Comparison of ENCODE assay signal across 13 cellular contexts in genomic region chr3:152621006-152621868, GRCh38.
DNase-seq lines count a peak whose midpoint lies in the region; ATAC-seq and TF ChIP-seq lines count a peak whose summit lies in the region.
"Had no signal": no experiment of that assay in that cellular context is flagged by ENCODE, and none has a peak within 500 bp of the region (broad histone marks: within the 10 kb centered on the region; RNA-seq: fewer than 3 reads in every experiment).

No MANE protein-coding gene starts in this region.

- no peak overlapping the region for H3K4me3 Mint-ChIP-seq in CD4-positive, alpha-beta T cell
- H3K4me3 Mint-ChIP-seq in stimulated activated effector memory CD8-positive, alpha-beta T cell treated with anti-CD3 and anti-CD28 coated beads, Interleukin-12 subunit alpha, Interleukin-12 subunit beta, amount 100 ng/mL, for 72 hours = no peak overlapping the region

- H3K36me3 ChIP-seq in HEK293 (ENCODE audit: control insufficient read depth in 2 of 2, insufficient read depth in 1 of 2, low read length in 2 of 2) (no peaks in the 10 kb centered on the region), left ventricle myocardium inferior (no peaks in the 10 kb centered on the region)
- H3K36me3 ChIP-seq: MG63 had no signal

- CTCF ChIA-PET in HEK293 (lab: Yijun Ruan, JAX) = no interaction called here
- CTCF ChIA-PET in CD4-positive, alpha-beta T cell (lab: Charles Lee) = no interaction called here

- H3K27me3 ChIP-seq in left ventricle myocardium inferior (ENCODE audit: low read depth) = no peaks in the 10 kb centered on the region
- no peaks in the 10 kb centered on the region for H3K27me3 ChIP-seq in CD4-positive, alpha-beta T cell (ENCODE audit: control insufficient read depth, insufficient read depth, low read length)

- TF ChIP-seq CTCF in HEK293 (tag by site-specific recombination; IDR thresholded peaks at IDR 0.05) (no peak), astrocyte of the spinal cord (IDR thresholded peaks at IDR 0.05; ENCODE audit: low read depth, low read length) (no peak), left ventricle myocardium inferior (IDR thresholded peaks at IDR 0.05; ENCODE audit: borderline replicate concordance) (no peak), retinal pigment epithelial cell (conservative IDR thresholded peaks at IDR 0.05; ENCODE audit: low read depth, low read length) (no peak)
- no peak for TF ChIP-seq CTCF in CD4-positive, alpha-beta T cell (IDR thresholded peaks at IDR 0.05)

- in situ Hi-C loops in astrocyte of the spinal cord (cut with HindIII; ENCODE audit: low sequenced_read_pairs) = no loop called here

- no peaks in the 10 kb centered on the region for H3K9me3 Mint-ChIP-seq in CD4-positive, alpha-beta T cell
- no peaks in the 10 kb centered on the region for H3K9me3 Mint-ChIP-seq in stimulated activated effector memory CD8-positive, alpha-beta T cell treated with anti-CD3 and anti-CD28 coated beads, Interleukin-12 subunit alpha, Interleukin-12 subunit beta, amount 100 ng/mL, for 72 hours

- no peak for ATAC-seq in CD4-positive, alpha-beta T cell (ENCODE audit: poor library complexity)
- ATAC-seq in GM21619 (IDR thresholded peaks at IDR 0.05; ENCODE audit: unreplicated experiment) = no peak
- no peak for ATAC-seq in stimulated activated effector memory CD8-positive, alpha-beta T cell treated with anti-CD3 and anti-CD28 coated beads, Interleukin-12 subunit alpha, Interleukin-12 subunit beta, amount 100 ng/mL, for 72 hours
- ATAC-seq: HCT116 had no signal

- H3K4me1 ChIP-seq in HEK293 (ENCODE audit: control insufficient read depth, insufficient read depth, low read length) (no peaks in the 10 kb centered on the region), left ventricle myocardium inferior (peaks cover 22% of the 10 kb centered on the region)

- POLR2A ChIA-PET in HEK293 (lab: Yijun Ruan, JAX) = no interaction called here
- POLR2A ChIA-PET in CD4-positive, alpha-beta T cell (lab: Charles Lee) = no interaction called here

- H3K27ac Mint-ChIP-seq in CD4-positive, alpha-beta T cell = no peak overlapping the region
- H3K27ac Mint-ChIP-seq in stimulated activated effector memory CD8-positive, alpha-beta T cell treated with anti-CD3 and anti-CD28 coated beads, Interleukin-12 subunit alpha, Interleukin-12 subunit beta, amount 100 ng/mL, for 72 hours = no peak overlapping the region

- no peak overlapping the region for H3K27ac ChIP-seq in HEK293 (ENCODE audit: extremely low read depth, low read depth, low read length)
- peak overlapping the region; percentile 56 for H3K27ac ChIP-seq in left ventricle myocardium inferior (replicated peaks)
- H3K27ac ChIP-seq in CD4-positive, alpha-beta T cell (ENCODE audit: low read depth, low read length) = no peak overlapping the region

- no peaks in the 10 kb centered on the region for H3K36me3 Mint-ChIP-seq in CD4-positive, alpha-beta T cell (ENCODE audit: low read depth)
- no peaks in the 10 kb centered on the region for H3K36me3 Mint-ChIP-seq in stimulated activated effector memory CD8-positive, alpha-beta T cell treated with anti-CD3 and anti-CD28 coated beads, Interleukin-12 subunit alpha, Interleukin-12 subunit beta, amount 100 ng/mL, for 72 hours

- DNase-seq in astrocyte of the spinal cord (ENCODE audit: low read depth, low spot score) = peak; percentile 22
- DNase-seq in left ventricle myocardium inferior = no peak
- peak; percentile 75 for DNase-seq in retinal pigment epithelial cell (ENCODE audit: low read depth)
- no peak for DNase-seq in CD4-positive, alpha-beta T cell
- no peak for DNase-seq in stimulated activated effector memory CD8-positive, alpha-beta T cell treated with anti-CD3 and anti-CD28 coated beads, Interleukin-12 subunit alpha, Interleukin-12 subunit beta, amount 100 ng/mL, for 72 hours (ENCODE audit: low spot score in 2 of 2)
- DNase-seq in NCI-H187 (lab: John Stamatoyannopoulos, UW) = no peak
- DNase-seq: AML-193, MG63, NCI-H2171, trophoblast cell had no signal

- no peak overlapping the region for H3K4me3 ChIP-seq in HEK293 (ENCODE audit: low read depth, low read length)
- no peak overlapping the region for H3K4me3 ChIP-seq in astrocyte of the spinal cord (ENCODE audit: low read depth, low read length)
- no peak overlapping the region for H3K4me3 ChIP-seq in left ventricle myocardium inferior
- no peak overlapping the region for H3K4me3 ChIP-seq in retinal pigment epithelial cell (ENCODE audit: low read length)
- H3K4me3 ChIP-seq: MG63 had no signal

- H3K27me3 Mint-ChIP-seq in CD4-positive, alpha-beta T cell = peaks cover 10% of the 10 kb centered on the region

- intact Hi-C loops in left ventricle myocardium inferior (cut with micrococcal nuclease) = no loop called here
- intact Hi-C loops in CD4-positive, alpha-beta T cell (cut with DNase I, micrococcal nuclease) = no loop called here

- H3K9me3 ChIP-seq in HEK293 (ENCODE audit: control insufficient read depth, insufficient read depth, low read depth, low read length) = no peaks in the 10 kb centered on the region
- H3K9me3 ChIP-seq in left ventricle myocardium inferior (replicated peaks) = no peaks in the 10 kb centered on the region
- H3K9me3 ChIP-seq in CD4-positive, alpha-beta T cell (ENCODE audit: control insufficient read depth, low read length) = no peaks in the 10 kb centered on the region
- H3K9me3 ChIP-seq: MG63 had no signal

- no peaks in the 10 kb centered on the region for H3K4me1 Mint-ChIP-seq in CD4-positive, alpha-beta T cell (ENCODE audit: low read depth)
- H3K4me1 Mint-ChIP-seq in stimulated activated effector memory CD8-positive, alpha-beta T cell treated with anti-CD3 and anti-CD28 coated beads, Interleukin-12 subunit alpha, Interleukin-12 subunit beta, amount 100 ng/mL, for 72 hours = no peaks in the 10 kb centered on the region

TF ChIP-seq in HEK293, 187 proteins besides CTCF, POLR2A, EP300 and RAD21:
- TF ChIP-seq, protein P1, sequence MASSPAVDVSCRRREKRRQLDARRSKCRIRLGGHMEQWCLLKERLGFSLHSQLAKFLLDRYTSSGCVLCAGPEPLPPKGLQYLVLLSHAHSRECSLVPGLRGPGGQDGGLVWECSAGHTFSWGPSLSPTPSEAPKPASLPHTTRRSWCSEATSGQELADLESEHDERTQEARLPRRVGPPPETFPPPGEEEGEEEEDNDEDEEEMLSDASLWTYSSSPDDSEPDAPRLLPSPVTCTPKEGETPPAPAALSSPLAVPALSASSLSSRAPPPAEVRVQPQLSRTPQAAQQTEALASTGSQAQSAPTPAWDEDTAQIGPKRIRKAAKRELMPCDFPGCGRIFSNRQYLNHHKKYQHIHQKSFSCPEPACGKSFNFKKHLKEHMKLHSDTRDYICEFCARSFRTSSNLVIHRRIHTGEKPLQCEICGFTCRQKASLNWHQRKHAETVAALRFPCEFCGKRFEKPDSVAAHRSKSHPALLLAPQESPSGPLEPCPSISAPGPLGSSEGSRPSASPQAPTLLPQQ (tag by site-specific recombination; IDR thresholded peaks at IDR 0.05) = no peak
- TF ChIP-seq ZBTB48 (tag by site-specific recombination; IDR thresholded peaks at IDR 0.05) = no peak
- TF ChIP-seq, protein P2, sequence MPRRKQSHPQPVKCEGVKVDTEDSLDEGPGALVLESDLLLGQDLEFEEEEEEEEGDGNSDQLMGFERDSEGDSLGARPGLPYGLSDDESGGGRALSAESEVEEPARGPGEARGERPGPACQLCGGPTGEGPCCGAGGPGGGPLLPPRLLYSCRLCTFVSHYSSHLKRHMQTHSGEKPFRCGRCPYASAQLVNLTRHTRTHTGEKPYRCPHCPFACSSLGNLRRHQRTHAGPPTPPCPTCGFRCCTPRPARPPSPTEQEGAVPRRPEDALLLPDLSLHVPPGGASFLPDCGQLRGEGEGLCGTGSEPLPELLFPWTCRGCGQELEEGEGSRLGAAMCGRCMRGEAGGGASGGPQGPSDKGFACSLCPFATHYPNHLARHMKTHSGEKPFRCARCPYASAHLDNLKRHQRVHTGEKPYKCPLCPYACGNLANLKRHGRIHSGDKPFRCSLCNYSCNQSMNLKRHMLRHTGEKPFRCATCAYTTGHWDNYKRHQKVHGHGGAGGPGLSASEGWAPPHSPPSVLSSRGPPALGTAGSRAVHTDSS (tag by site-specific recombination; IDR thresholded peaks at IDR 0.05) = no peak
- peak; percentile 79 for TF ChIP-seq TRIM28 (IDR thresholded peaks at IDR 0.05; ENCODE audit: borderline replicate concordance, low read length)
- TF ChIP-seq ZNF843 (tag by site-specific recombination; IDR thresholded peaks at IDR 0.05) = 0 out of 2 replicates have a peak, but pooled peaks have one; percentile 31
- TF ChIP-seq ZNF335 (tag by site-specific recombination; conservative IDR thresholded peaks at IDR 0.05) = no peak

Comparison
In these comparisons a context has a peak if more than half of its experiments do, and no peak if none do; other contexts are left out.
1. DNase-seq: peak in astrocyte of the spinal cord (single experiment) and retinal pigment epithelial cell (single experiment); none in left ventricle myocardium inferior (single experiment), CD4-positive, alpha-beta T cell (0 of 10), stimulated activated effector memory CD8-positive, alpha-beta T cell treated with anti-CD3 and anti-CD28 coated beads, Interleukin-12 subunit alpha, Interleukin-12 subunit beta, amount 100 ng/mL, for 72 hours (0 of 2) and NCI-H187 (0 of 2).